ENCODE assay signal across 2 cellular contexts in the genomic region with DNA sequence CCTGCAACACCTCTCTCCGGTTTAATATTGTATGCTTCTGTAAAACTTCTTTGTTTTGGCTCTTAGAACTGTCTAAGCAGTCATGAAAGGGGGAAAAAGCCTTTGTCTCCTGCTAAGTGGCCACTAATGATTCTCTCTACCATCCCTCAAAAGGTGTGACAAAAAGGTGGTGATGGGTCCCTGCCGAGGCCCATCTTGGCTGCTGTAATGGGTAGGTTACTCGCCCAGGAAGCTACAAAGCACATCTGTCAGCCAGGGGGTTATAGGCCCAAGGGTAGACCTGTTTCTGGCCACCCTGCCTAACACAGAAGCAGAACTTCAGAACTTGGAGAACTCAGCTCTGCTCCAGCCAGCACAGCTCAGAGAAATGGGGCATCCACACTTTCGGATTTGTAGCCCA.
TF ChIP-seq lines count a peak whose summit lies in the region.

No MANE protein-coding gene starts in this region.

TF ChIP-seq in SK-N-SH, 30 proteins besides CTCF, POLR2A, EP300 and RAD21 (continued from another document):
- TF ChIP-seq TAF1 (IDR thresholded peaks at IDR 0.05; ENCODE audit: borderline replicate concordance, low read depth, low read length) (no peak), NRF1 (IDR thresholded peaks at IDR 0.05; ENCODE audit: low read depth, low read length) (no peak), GABPA (IDR thresholded peaks at IDR 0.05; ENCODE audit: low read depth) (no peak), MEF2A (IDR thresholded peaks at IDR 0.05; ENCODE audit: borderline replicate concordance, low read depth) (no peak), MXI1 (IDR thresholded peaks at IDR 0.05; ENCODE audit: low read depth, low read length) (no peak)
TF ChIP-seq in SK-N-SH: peak in this region for 0.

TF ChIP-seq in SK-N-SH treated with all-trans-retinoic acid at 6 μM for 48 hours, 23 proteins besides CTCF, POLR2A, EP300 and RAD21 (continued from another document):
- TF ChIP-seq, protein P1, sequence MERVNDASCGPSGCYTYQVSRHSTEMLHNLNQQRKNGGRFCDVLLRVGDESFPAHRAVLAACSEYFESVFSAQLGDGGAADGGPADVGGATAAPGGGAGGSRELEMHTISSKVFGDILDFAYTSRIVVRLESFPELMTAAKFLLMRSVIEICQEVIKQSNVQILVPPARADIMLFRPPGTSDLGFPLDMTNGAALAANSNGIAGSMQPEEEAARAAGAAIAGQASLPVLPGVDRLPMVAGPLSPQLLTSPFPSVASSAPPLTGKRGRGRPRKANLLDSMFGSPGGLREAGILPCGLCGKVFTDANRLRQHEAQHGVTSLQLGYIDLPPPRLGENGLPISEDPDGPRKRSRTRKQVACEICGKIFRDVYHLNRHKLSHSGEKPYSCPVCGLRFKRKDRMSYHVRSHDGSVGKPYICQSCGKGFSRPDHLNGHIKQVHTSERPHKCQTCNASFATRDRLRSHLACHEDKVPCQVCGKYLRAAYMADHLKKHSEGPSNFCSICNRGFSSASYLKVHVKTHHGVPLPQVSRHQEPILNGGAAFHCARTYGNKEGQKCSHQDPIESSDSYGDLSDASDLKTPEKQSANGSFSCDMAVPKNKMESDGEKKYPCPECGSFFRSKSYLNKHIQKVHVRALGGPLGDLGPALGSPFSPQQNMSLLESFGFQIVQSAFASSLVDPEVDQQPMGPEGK (CRISPR knock-in tag; IDR thresholded peaks at IDR 0.05; ENCODE audit: borderline replicate concordance) = no peak
- TF ChIP-seq, protein P2, sequence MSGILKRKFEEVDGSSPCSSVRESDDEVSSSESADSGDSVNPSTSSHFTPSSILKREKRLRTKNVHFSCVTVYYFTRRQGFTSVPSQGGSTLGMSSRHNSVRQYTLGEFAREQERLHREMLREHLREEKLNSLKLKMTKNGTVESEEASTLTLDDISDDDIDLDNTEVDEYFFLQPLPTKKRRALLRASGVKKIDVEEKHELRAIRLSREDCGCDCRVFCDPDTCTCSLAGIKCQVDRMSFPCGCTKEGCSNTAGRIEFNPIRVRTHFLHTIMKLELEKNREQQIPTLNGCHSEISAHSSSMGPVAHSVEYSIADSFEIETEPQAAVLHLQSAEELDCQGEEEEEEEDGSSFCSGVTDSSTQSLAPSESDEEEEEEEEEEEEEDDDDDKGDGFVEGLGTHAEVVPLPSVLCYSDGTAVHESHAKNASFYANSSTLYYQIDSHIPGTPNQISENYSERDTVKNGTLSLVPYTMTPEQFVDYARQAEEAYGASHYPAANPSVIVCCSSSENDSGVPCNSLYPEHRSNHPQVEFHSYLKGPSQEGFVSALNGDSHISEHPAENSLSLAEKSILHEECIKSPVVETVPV (CRISPR knock-in tag; IDR thresholded peaks at IDR 0.05) = no peak
- TF ChIP-seq, protein P3, sequence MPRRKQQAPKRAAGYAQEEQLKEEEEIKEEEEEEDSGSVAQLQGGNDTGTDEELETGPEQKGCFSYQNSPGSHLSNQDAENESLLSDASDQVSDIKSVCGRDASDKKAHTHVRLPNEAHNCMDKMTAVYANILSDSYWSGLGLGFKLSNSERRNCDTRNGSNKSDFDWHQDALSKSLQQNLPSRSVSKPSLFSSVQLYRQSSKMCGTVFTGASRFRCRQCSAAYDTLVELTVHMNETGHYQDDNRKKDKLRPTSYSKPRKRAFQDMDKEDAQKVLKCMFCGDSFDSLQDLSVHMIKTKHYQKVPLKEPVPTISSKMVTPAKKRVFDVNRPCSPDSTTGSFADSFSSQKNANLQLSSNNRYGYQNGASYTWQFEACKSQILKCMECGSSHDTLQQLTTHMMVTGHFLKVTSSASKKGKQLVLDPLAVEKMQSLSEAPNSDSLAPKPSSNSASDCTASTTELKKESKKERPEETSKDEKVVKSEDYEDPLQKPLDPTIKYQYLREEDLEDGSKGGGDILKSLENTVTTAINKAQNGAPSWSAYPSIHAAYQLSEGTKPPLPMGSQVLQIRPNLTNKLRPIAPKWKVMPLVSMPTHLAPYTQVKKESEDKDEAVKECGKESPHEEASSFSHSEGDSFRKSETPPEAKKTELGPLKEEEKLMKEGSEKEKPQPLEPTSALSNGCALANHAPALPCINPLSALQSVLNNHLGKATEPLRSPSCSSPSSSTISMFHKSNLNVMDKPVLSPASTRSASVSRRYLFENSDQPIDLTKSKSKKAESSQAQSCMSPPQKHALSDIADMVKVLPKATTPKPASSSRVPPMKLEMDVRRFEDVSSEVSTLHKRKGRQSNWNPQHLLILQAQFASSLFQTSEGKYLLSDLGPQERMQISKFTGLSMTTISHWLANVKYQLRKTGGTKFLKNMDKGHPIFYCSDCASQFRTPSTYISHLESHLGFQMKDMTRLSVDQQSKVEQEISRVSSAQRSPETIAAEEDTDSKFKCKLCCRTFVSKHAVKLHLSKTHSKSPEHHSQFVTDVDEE (CRISPR knock-in tag; IDR thresholded peaks at IDR 0.05) = no peak
- TF ChIP-seq, protein P4, sequence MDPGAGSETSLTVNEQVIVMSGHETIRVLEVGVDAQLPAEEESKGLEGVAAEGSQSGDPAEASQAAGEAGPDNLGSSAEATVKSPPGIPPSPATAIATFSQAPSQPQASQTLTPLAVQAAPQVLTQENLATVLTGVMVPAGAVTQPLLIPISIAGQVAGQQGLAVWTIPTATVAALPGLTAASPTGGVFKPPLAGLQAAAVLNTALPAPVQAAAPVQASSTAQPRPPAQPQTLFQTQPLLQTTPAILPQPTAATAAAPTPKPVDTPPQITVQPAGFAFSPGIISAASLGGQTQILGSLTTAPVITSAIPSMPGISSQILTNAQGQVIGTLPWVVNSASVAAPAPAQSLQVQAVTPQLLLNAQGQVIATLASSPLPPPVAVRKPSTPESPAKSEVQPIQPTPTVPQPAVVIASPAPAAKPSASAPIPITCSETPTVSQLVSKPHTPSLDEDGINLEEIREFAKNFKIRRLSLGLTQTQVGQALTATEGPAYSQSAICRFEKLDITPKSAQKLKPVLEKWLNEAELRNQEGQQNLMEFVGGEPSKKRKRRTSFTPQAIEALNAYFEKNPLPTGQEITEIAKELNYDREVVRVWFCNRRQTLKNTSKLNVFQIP (CRISPR knock-in tag; IDR thresholded peaks at IDR 0.05; ENCODE audit: borderline replicate concordance, low read depth) = no peak
- TF ChIP-seq ZNF8 (CRISPR knock-in tag; IDR thresholded peaks at IDR 0.05) (no peak), ZNF70 (CRISPR knock-in tag; IDR thresholded peaks at IDR 0.05) (no peak), TOX (CRISPR knock-in tag; IDR thresholded peaks at IDR 0.05; ENCODE audit: borderline replicate concordance) (no peak), PPARA (CRISPR knock-in tag; IDR thresholded peaks at IDR 0.05; ENCODE audit: borderline replicate concordance) (no peak), BACH2 (CRISPR knock-in tag; IDR thresholded peaks at IDR 0.05; ENCODE audit: borderline replicate concordance) (no peak), CSDC2 (CRISPR knock-in tag; IDR thresholded peaks at IDR 0.05) (no peak)
